Comparison of ENCODE assay signal across 7 cellular contexts in genomic region chr2:26562811-26563645, GRCh38.
DNase-seq lines count a peak whose midpoint lies in the region; ATAC-seq and TF ChIP-seq lines count a peak whose summit lies in the region.

No MANE protein-coding gene starts in this region.

- TF ChIP-seq POLR2A in gastrocnemius medialis (IDR thresholded peaks at IDR 0.05) = no peak

- no peaks in the 10 kb centered on the region for H3K36me3 ChIP-seq in left ventricle myocardium inferior
- no peaks in the 10 kb centered on the region for H3K36me3 ChIP-seq in gastrocnemius medialis

- TF ChIP-seq CTCF in left ventricle myocardium inferior (IDR thresholded peaks at IDR 0.05; ENCODE audit: borderline replicate concordance) (no peak), gastrocnemius medialis (IDR thresholded peaks at IDR 0.05 in 4 of 5, conservative IDR thresholded peaks at IDR 0.05 in 1 of 5) (no peak)

- in situ Hi-C loops in SK-MEL-5 (cut with HindIII; ENCODE audit: low pct_unique_long_range_greater_than_20kb, low sequenced_read_pairs) (no loop called here), gastrocnemius medialis (cut with MboI; ENCODE audit: low sequenced_read_pairs in 4 of 4) (no loop called here)

- H3K4me1 ChIP-seq in left ventricle myocardium inferior (peaks cover 17% of the 10 kb centered on the region), gastrocnemius medialis (peaks cover 11 to 12% of the 10 kb centered on the region in 2 donors)

- DNase-seq in HK-2 (ENCODE audit: unreplicated experiment) (peak; percentile 55), SK-MEL-5 (ENCODE audit: low read depth, low spot score) (peak; percentile 97), left ventricle myocardium inferior (no peak), gastrocnemius medialis (no peak), amniotic stem cell (lab: John Stamatoyannopoulos, UW) (no peak), T-helper 9 cell (no peak)

- intact Hi-C loops in left ventricle myocardium inferior (cut with micrococcal nuclease) = no loop called here
- intact Hi-C loops in gastrocnemius medialis (cut with DNase I; ENCODE audit: low total_unique reads) = no loop called here

- H3K27ac ChIP-seq in left ventricle myocardium inferior (replicated peaks) = no peak overlapping the region
- no peak overlapping the region for H3K27ac ChIP-seq in gastrocnemius medialis

- H3K9me3 ChIP-seq in left ventricle myocardium inferior (replicated peaks) (no peaks in the 10 kb centered on the region), gastrocnemius medialis (no peaks in the 10 kb centered on the region)

- H3K27me3 ChIP-seq in left ventricle myocardium inferior (ENCODE audit: low read depth) (peaks cover 100% of the 10 kb centered on the region), gastrocnemius medialis (peaks cover 16 to 23% (median 22%) of the 10 kb centered on the region in 3 donors)

- ATAC-seq in gastrocnemius medialis = peak in 1 of 2 donors; percentile 18
- ATAC-seq in GM21576 (IDR thresholded peaks at IDR 0.05; ENCODE audit: unreplicated experiment) = no peak

- H3K4me3 ChIP-seq in left ventricle myocardium inferior (peak overlapping the region; percentile 65), gastrocnemius medialis (peak overlapping the region; percentile 46 to 59 (median 48))

Comparison
In these comparisons a context has a peak if more than half of its experiments do, and no peak if none do; other contexts are left out.
1. DNase-seq: peak in HK-2 (single experiment) and SK-MEL-5 (single experiment); none in left ventricle myocardium inferior (single experiment), gastrocnemius medialis (0 of 2), amniotic stem cell (single experiment) and T-helper 9 cell (single experiment).